Comparison of ENCODE assay signal across 4 cellular contexts in the genomic region with DNA sequence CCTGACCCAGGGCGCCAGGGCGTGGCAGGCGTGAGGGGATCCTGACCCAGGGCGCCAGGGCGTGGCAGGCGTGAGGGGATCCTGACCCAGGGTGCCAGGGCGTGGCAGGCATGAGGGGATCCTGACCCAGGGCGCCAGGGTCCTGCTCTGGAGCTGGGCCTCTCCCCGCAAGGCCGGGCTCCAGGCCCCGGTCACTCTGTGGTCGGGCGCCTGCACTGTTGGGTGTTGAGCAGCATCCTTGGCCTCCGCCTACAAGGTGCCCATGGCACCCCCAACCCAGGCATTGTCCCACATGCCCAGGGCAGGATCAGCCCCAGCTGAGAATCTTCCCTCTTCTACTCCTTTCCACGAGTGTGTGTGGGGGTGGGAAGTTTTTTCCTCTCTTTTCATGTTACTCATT. TPM values are rescaled to one million over a fixed set of nuclear protein-coding genes. Genes with fewer than 3 reads are reported as not detected.
"Had no signal": no experiment of that assay in that cellular context is flagged by ENCODE, and none has a peak within 500 bp of the region (broad histone marks: within the 10 kb centered on the region; RNA-seq: fewer than 3 reads in every experiment).

No MANE protein-coding gene starts in this region.

RNA-seq across cellular contexts. Expression of a gene that starts 33.6 kb away (rescaled TPM):
- total RNA-seq: activated B cell treated with CpG ODN at 0.5 μM for 24 hours; ascending aorta; bronchial epithelial cell; T-helper 1 cell treated with Interleukin-12 subunit alpha and Interleukin-12 subunit beta and Interleukin-4 antibody, amounts not matched to agents 30 ng/mL and 1 ng/mL, for 36 hours had no signal
